ENCODE assay signal across 23 cellular contexts in genomic region chr7:128034830-128035229, GRCh38. TPM values are rescaled to one million over a fixed set of nuclear protein-coding genes. Genes with fewer than 3 reads are reported as not detected.
A peak's percentile ranks its signal among the peaks of the same experiment; 100 is the strongest.
DNase-seq lines count a peak whose midpoint lies in the region; ATAC-seq, FAIRE-seq and TF ChIP-seq lines count a peak whose summit lies in the region.
"Had no signal": no experiment of that assay in that cellular context is flagged by ENCODE, and none has a peak within 500 bp of the region (broad histone marks: within the 10 kb centered on the region; RNA-seq: fewer than 3 reads in every experiment).

No MANE protein-coding gene starts in this region.

- H3K4me3 ChIP-seq in BLaER1 = no peak overlapping the region
- H3K4me3 ChIP-seq in sigmoid colon = no peak overlapping the region
- no peak overlapping the region for H3K4me3 ChIP-seq in WERI-Rb-1 (ENCODE audit: low read depth, low read length)
- H3K4me3 ChIP-seq: MG63 had no signal

- H3K4me1 Mint-ChIP-seq in WTC11 = peaks cover 13% of the 10 kb centered on the region
- peaks cover 19% of the 10 kb centered on the region for H3K4me1 Mint-ChIP-seq in neural crest cell

- peaks cover 26% of the 10 kb centered on the region for H3K27me3 Mint-ChIP-seq in WTC11 (ENCODE audit: low read depth)
- H3K27me3 Mint-ChIP-seq in neural crest cell (ENCODE audit: low read depth) = no peaks in the 10 kb centered on the region

- H4K20me1 ChIP-seq in BLaER1 = peaks cover 70% of the 10 kb centered on the region

- no peak for TF ChIP-seq EP300 in sigmoid colon (IDR thresholded peaks at IDR 0.05)

- CTCF ChIA-PET in WTC11 (lab: Charles Lee) = interaction anchor here (0.8 to 4.4 kb wide), 7 partner anchors 10 to 242 kb away, joined by 3 to 58 read pairs (median 5); no protein-coding TSS in a partner anchor

- 0 out of 2 replicates have a peak overlapping the region, but pooled peaks have one; percentile 34 for H3K27ac Mint-ChIP-seq in WTC11
- no peak overlapping the region for H3K27ac Mint-ChIP-seq in neural crest cell (ENCODE audit: unreplicated experiment)
- H3K27ac Mint-ChIP-seq: HFFc6 had no signal

- no peaks in the 10 kb centered on the region for H3K36me3 Mint-ChIP-seq in WTC11
- H3K36me3 Mint-ChIP-seq in neural crest cell (ENCODE audit: low read depth) = no peaks in the 10 kb centered on the region

- H3K36me3 ChIP-seq in BLaER1 = peaks cover 13% of the 10 kb centered on the region
- no peaks in the 10 kb centered on the region for H3K36me3 ChIP-seq in sigmoid colon
- H3K36me3 ChIP-seq in WERI-Rb-1 = no peaks in the 10 kb centered on the region
- H3K36me3 ChIP-seq: MG63 had no signal

- DNase-seq in GM19239 (ENCODE audit: insufficient read length, low spot score) = no peak
- no peak for DNase-seq in WTC11 (ENCODE audit: low spot score)
- no peak for DNase-seq in neural crest cell (ENCODE audit: low read depth, low spot score)
- no peak for DNase-seq in sigmoid colon
- no peak for DNase-seq in left ventricle myocardium superior
- DNase-seq in WERI-Rb-1 = no peak
- DNase-seq: AML-193, DMS53, H7, HFFc6, Kasumi-1, MG63, NCI-H1048, NCI-H1417 treated with DMSO at 0.1 percent for 48 hours, NCI-H187, NCI-H2107, NCI-H2227 treated with DMSO at 0.1 percent for 48 hours, NCI-H510A had no signal

- H3K27me3 ChIP-seq in BLaER1 = peaks cover 12% of the 10 kb centered on the region
- H3K27me3 ChIP-seq in sigmoid colon = no peaks in the 10 kb centered on the region
- peaks cover 20% of the 10 kb centered on the region for H3K27me3 ChIP-seq in WERI-Rb-1 (ENCODE audit: insufficient read depth, low read depth, severe bottlenecking)
- H3K27me3 ChIP-seq: MG63 had no signal

- H3K4me2 ChIP-seq in BLaER1 = peak overlapping the region; percentile 21; the same call in 1 of the 2 replicates

- H3K4me3 Mint-ChIP-seq in WTC11 (no peak overlapping the region), neural crest cell (peak overlapping the region; percentile 91)
- H3K4me3 Mint-ChIP-seq: HFFc6 had no signal

- H3K27ac ChIP-seq in BLaER1 (no peak overlapping the region), sigmoid colon (no peak overlapping the region), WERI-Rb-1 (no peak overlapping the region)

- 41 to 74% methylated on average over 2 of the region's 2 CpGs for WGBS in sigmoid colon, 2 donors

- no peak for TF ChIP-seq CTCF in WTC11 (IDR thresholded peaks at IDR 0.05)
- TF ChIP-seq CTCF in neural crest cell (conservative IDR thresholded peaks at IDR 0.05) = no peak
- TF ChIP-seq CTCF in sigmoid colon (IDR thresholded peaks at IDR 0.05) = no peak
- no peak for TF ChIP-seq CTCF in WERI-Rb-1 (IDR thresholded peaks at IDR 0.05; ENCODE audit: low read depth, low read length)

- ATAC-seq in WTC11 (no peak), left ventricle myocardium superior (no peak)
- ATAC-seq: Panc1, SK-N-SH treated with all-trans-retinoic acid at 6 μM for 48 hours had no signal

- no peak for TF ChIP-seq POLR2A in sigmoid colon (IDR thresholded peaks at IDR 0.05)

- H3K9me3 Mint-ChIP-seq in WTC11 = no peaks in the 10 kb centered on the region
- H3K9me3 Mint-ChIP-seq in neural crest cell = no peaks in the 10 kb centered on the region
- H3K9me3 Mint-ChIP-seq: HFFc6 had no signal

- POLR2A ChIA-PET in WTC11 (lab: Charles Lee) = interaction anchor here (0.9 kb wide), 1 partner anchor 175 kb away, joined by 3 read pairs; no protein-coding TSS in a partner anchor

- intact Hi-C loops in sigmoid colon (cut with DNase I) = loop anchor here (5.0 to 10.0 kb wide), 3 partner anchors 78 to 450 kb away; partner anchors contain the start of genes ARF5 and GCC1
- intact Hi-C loops in left ventricle myocardium superior (cut with micrococcal nuclease) = no loop called here

- H3K4me1 ChIP-seq in BLaER1 = peaks cover 42% of the 10 kb centered on the region
- H3K4me1 ChIP-seq in sigmoid colon = peaks cover 3 to 26% (median 17%) of the 10 kb centered on the region in 4 donors

- H3K9ac ChIP-seq in BLaER1 = 0 out of 2 replicates have a peak overlapping the region, but pooled peaks have one; percentile 20

- FAIRE-seq in GM19239 (lab: Jason Lieb, UNC) = peak; percentile 48
- FAIRE-seq: D721Med had no signal

- H3K9me3 ChIP-seq in BLaER1 (no peaks in the 10 kb centered on the region), sigmoid colon (no peaks in the 10 kb centered on the region), WERI-Rb-1 (ENCODE audit: severe bottlenecking) (no peaks in the 10 kb centered on the region)
- H3K9me3 ChIP-seq: MG63 had no signal

TF ChIP-seq in WTC11, 78 proteins besides CTCF, POLR2A, EP300 and RAD21:
- no peak for TF ChIP-seq ZBTB43 (CRISPR knock-in tag; IDR thresholded peaks at IDR 0.05)
- TF ChIP-seq SMAD3 (CRISPR knock-in tag; IDR thresholded peaks at IDR 0.05; ENCODE audit: borderline replicate concordance) = no peak
- no peak for TF ChIP-seq HMGA2 (CRISPR knock-in tag; IDR thresholded peaks at IDR 0.05)
- no peak for TF ChIP-seq CDX4 (CRISPR knock-in tag; IDR thresholded peaks at IDR 0.05; ENCODE audit: borderline replicate concordance)
- TF ChIP-seq SMAD4 (CRISPR knock-in tag; IDR thresholded peaks at IDR 0.05) = no peak
- TF ChIP-seq ERG (CRISPR knock-in tag; IDR thresholded peaks at IDR 0.05) = no peak
- TF ChIP-seq NFATC4 (CRISPR knock-in tag; IDR thresholded peaks at IDR 0.05) = no peak
- no peak for TF ChIP-seq GRHL2 (CRISPR knock-in tag; IDR thresholded peaks at IDR 0.05; ENCODE audit: insufficient replicate concordance, severe bottlenecking)
- TF ChIP-seq TP53 (CRISPR knock-in tag; IDR thresholded peaks at IDR 0.05) = no peak
- no peak for TF ChIP-seq ZNF232 (CRISPR knock-in tag; IDR thresholded peaks at IDR 0.05)
- TF ChIP-seq ZNF317 (CRISPR knock-in tag; IDR thresholded peaks at IDR 0.05; ENCODE audit: borderline replicate concordance, low read depth) = no peak
- TF ChIP-seq AR (CRISPR knock-in tag; IDR thresholded peaks at IDR 0.05) = no peak

RNA-seq across cellular contexts. Expression of gene LRRC4, which starts 3.6 kb away (rescaled TPM):
- total RNA-seq in WTC11 (2021) = 7.8 to 14.9 TPM (median 9.9 TPM) in 3 replicates
- 67.5 and 67.6 TPM in 2 replicates for total RNA-seq in neural crest cell
- 1 to 10 TPM in 3 of 4 donors, under 1 TPM in 1; 0.82 to 1.8 (median 1.4) TPM for total RNA-seq in sigmoid colon
- polyA plus RNA-seq in sigmoid colon = 1 to 10 TPM in 2 of 3 donors, under 1 TPM in 1; 0.60 to 1.4 (median 1.3) TPM
- total RNA-seq in left ventricle myocardium superior = 3.3 TPM
- total RNA-seq: HT1080 had no signal
